22 cellular contexts compared by ENCODE assay signal in the genomic region with DNA sequence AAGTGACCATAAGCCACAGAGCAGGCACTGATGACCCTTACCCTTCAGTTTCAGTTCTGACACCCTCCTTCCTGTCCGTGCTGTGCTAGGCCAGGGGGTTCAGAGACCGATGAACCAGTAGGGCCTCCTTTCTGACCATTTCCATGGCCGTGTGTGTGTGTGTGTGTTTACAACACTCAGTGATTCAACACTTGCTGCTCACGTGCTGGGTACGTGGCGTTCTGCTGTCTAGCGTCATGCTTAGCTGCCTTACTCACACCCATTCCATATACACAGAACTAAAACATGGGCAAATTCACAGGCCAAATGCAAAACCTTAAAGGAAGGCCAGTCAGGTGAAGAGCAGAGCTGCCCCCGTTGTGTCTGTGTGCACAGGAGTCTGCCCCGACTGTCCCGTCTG.
"Had no signal": no experiment of that assay in that cellular context is flagged by ENCODE, and none has a peak within 500 bp of the region (broad histone marks: within the 10 kb centered on the region; RNA-seq: fewer than 3 reads in every experiment).

No MANE protein-coding gene starts in this region.

- FAIRE-seq: islet of Langerhans had no signal

- H3K27me3 ChIP-seq: esophagus muscularis mucosa, heart left ventricle, sigmoid colon, testis, tibial nerve, upper lobe of right lung, vagina had no signal

- H3K4me3 ChIP-seq: esophagus muscularis mucosa, heart left ventricle, mucosa of descending colon, sigmoid colon, skin epidermis, testis, tibial nerve, upper lobe of right lung, vagina had no signal

- H3K36me3 ChIP-seq: esophagus muscularis mucosa, heart left ventricle, sigmoid colon, tibial nerve, upper lobe of right lung, vagina had no signal

- H3K9me3 ChIP-seq: mucosa of descending colon, sigmoid colon, testis, upper lobe of right lung, vagina had no signal

- H3K4me1 ChIP-seq: esophagus muscularis mucosa, heart left ventricle, sigmoid colon, testis, tibial nerve, upper lobe of right lung, vagina had no signal

- ATAC-seq: effector memory CD8-positive, alpha-beta T cell; heart left ventricle; left lobe of liver; mucosa of descending colon; naive thymus-derived CD8-positive, alpha-beta T cell; stimulated activated naive B cell treated with anti-CD40 and anti-IgM and Interleukin-4, amounts not matched to agents 10 μg/mL and 1 μg/mL and 100 μg/mL, for 72 hours; stimulated activated naive CD8-positive, alpha-beta T cell treated with anti-CD3 and anti-CD28 coated beads, Interleukin-15, amount 100 ng/mL, for 72 hours; upper lobe of right lung had no signal

- H3K27ac ChIP-seq: epithelial cell of prostate, esophagus muscularis mucosa, heart left ventricle, sigmoid colon, skin epidermis, testis, tibial nerve, upper lobe of right lung, vagina had no signal

- DNase-seq: effector memory CD8-positive, alpha-beta T cell; foreskin melanocyte; heart left ventricle; hippocampal formation; mammary epithelial cell; mucosa of descending colon; naive thymus-derived CD8-positive, alpha-beta T cell; posterior cingulate gyrus; sigmoid colon; stimulated activated CD4-positive, alpha-beta T cell treated with anti-CD3 and anti-CD28 coated beads, Interleukin-2, amount 100 ng/mL, for 24 hours; stimulated activated CD4-positive, alpha-beta T cell treated with anti-CD3 and anti-CD28 coated beads, Interleukin-4, amount 100 ng/mL, for 4 hours; stimulated activated naive B cell treated with anti-CD40 and anti-IgM and Interleukin-4, amounts not matched to agents 10 μg/mL and 1 μg/mL and 100 μg/mL, for 72 hours; stimulated activated naive CD8-positive, alpha-beta T cell treated with anti-CD3 and anti-CD28 coated beads, Interleukin-15, amount 100 ng/mL, for 72 hours; testis; upper lobe of right lung had no signal
